In genomic region chr5:124574521-124575436, GRCh38 we compare ENCODE assay signal across 18 cellular contexts.
DNase-seq lines count a peak whose midpoint lies in the region; ATAC-seq and TF ChIP-seq lines count a peak whose summit lies in the region.
"Had no signal": no experiment of that assay in that cellular context is flagged by ENCODE, and none has a peak within 500 bp of the region (broad histone marks: within the 10 kb centered on the region; RNA-seq: fewer than 3 reads in every experiment).

No MANE protein-coding gene starts in this region.

- H4K20me1 ChIP-seq in GM23338 (replicated peaks; ENCODE audit: insufficient read depth), result no peaks in the 10 kb centered on the region

- no peaks in the 10 kb centered on the region for H3K9me2 ChIP-seq in GM23338 (ENCODE audit: insufficient read depth)

- no peak overlapping the region; the same call in 1 of the 2 replicates for H3K4me2 ChIP-seq in GM23338

- H3K27me3 Mint-ChIP-seq in stimulated activated memory B cell treated with anti-CD40 and anti-IgM and Interleukin-4, amounts not matched to agents 10 μg/mL and 1 μg/mL and 100 μg/mL, for 72 hours, result no peaks in the 10 kb centered on the region
- peaks cover 8% of the 10 kb centered on the region for H3K27me3 Mint-ChIP-seq in T-helper 17 cell
- peaks cover 4% of the 10 kb centered on the region for H3K27me3 Mint-ChIP-seq in GM23338 (ENCODE audit: insufficient read depth, low read depth, poor library complexity)

- H3K79me2 ChIP-seq in GM23338 (replicated peaks; ENCODE audit: insufficient read depth), result no peaks in the 10 kb centered on the region

- no peak overlapping the region for H2AFZ ChIP-seq in GM23338

- TF ChIP-seq CTCF in VCaP (conservative IDR thresholded peaks at IDR 0.05) (no peak), GM23338 (conservative IDR thresholded peaks at IDR 0.05; ENCODE audit: low read depth in 2 of 2) (no peak)

- no peak for ATAC-seq in stimulated activated memory B cell treated with anti-CD40 and anti-IgM and Interleukin-4, amounts not matched to agents 10 μg/mL and 1 μg/mL and 100 μg/mL, for 72 hours
- ATAC-seq in T-helper 17 cell (no peak), GM23338 (no peak)

- DNase-seq in putamen (ENCODE audit: low spot score) (peak; percentile 83), T-helper 17 cell (no peak), GM23338 (ENCODE audit: low spot score) (no peak)
- DNase-seq: activated CD4-positive, alpha-beta T cell treated with anti-CD3 and anti-CD28 coated beads, Interleukin-2, amount 10 ng/mL, durations not matched to agents 7 days and 5 days; activated CD8-positive, alpha-beta memory T cell treated with anti-CD3 and anti-CD28 coated beads, Interleukin-2, amount 50 U/mL, for 4 hours; activated gamma-delta T cell; CD8-positive, alpha-beta memory T cell; EL; immature natural killer cell; IMR-90; NCI-H187; stimulated activated CD4-positive, alpha-beta T cell treated with anti-CD3 and anti-CD28 coated beads, Interleukin-4, amount 100 ng/mL, for 24 hours; T-helper 1 cell had no signal

- H3F3A ChIP-seq in GM23338 (replicated peaks; ENCODE audit: low read depth), result no peaks in the 10 kb centered on the region

- H3K27ac ChIP-seq in HUES48 (ENCODE audit: low read depth, low read length), result peak overlapping the region; percentile 3
- H3K27ac ChIP-seq in VCaP, result peak overlapping the region; percentile 56
- peak overlapping the region; percentile 82 for H3K27ac ChIP-seq in layer of hippocampus (ENCODE audit: low read depth, low read length)
- H3K27ac ChIP-seq in GM23338 (ENCODE audit: low read depth), result no peak overlapping the region
- H3K27ac ChIP-seq: esophagus muscularis mucosa had no signal

- no peaks in the 10 kb centered on the region for H3K36me3 ChIP-seq in HUES48 (ENCODE audit: control insufficient read depth, insufficient read depth, low read length)
- no peaks in the 10 kb centered on the region for H3K36me3 ChIP-seq in GM23338 (ENCODE audit: insufficient read depth)
- H3K36me3 ChIP-seq: esophagus muscularis mucosa had no signal

- H3K9me3 ChIP-seq in HUES48 (ENCODE audit: control insufficient read depth, insufficient read depth, low read length), result no peaks in the 10 kb centered on the region
- H3K9me3 ChIP-seq in T-helper 17 cell (ENCODE audit: control insufficient read depth, low read length, poor library complexity, severe bottlenecking), result no peaks in the 10 kb centered on the region
- H3K9me3 ChIP-seq: esophagus muscularis mucosa had no signal

- peaks cover 55% of the 10 kb centered on the region for H3K4me1 ChIP-seq in HUES48 (ENCODE audit: control insufficient read depth, insufficient read depth, low read length)
- peaks cover 44% of the 10 kb centered on the region for H3K4me1 ChIP-seq in GM23338 (ENCODE audit: insufficient read depth)

- no peak overlapping the region for H3K4me3 ChIP-seq in HUES48 (ENCODE audit: low read depth, low read length)
- no peak overlapping the region for H3K4me3 ChIP-seq in GM23338
- H3K4me3 ChIP-seq: esophagus muscularis mucosa had no signal

- no peak overlapping the region for H3K9ac ChIP-seq in HUES48 (ENCODE audit: low read depth, low read length)

- H3K27ac Mint-ChIP-seq in stimulated activated memory B cell treated with anti-CD40 and anti-IgM and Interleukin-4, amounts not matched to agents 10 μg/mL and 1 μg/mL and 100 μg/mL, for 72 hours, result no peak overlapping the region
- H3K27ac Mint-ChIP-seq in T-helper 17 cell (no peak overlapping the region), GM23338 (no peak overlapping the region)
- H3K27ac Mint-ChIP-seq: activated CD4-positive, alpha-beta T cell treated with anti-CD3 and anti-CD28 coated beads, Interleukin-2, amount 10 ng/mL, durations not matched to agents 7 days and 5 days; CD8-positive, alpha-beta memory T cell; immature natural killer cell had no signal

- H3K27me3 ChIP-seq in HUES48 (ENCODE audit: control insufficient read depth, insufficient read depth, low read length) (no peaks in the 10 kb centered on the region), layer of hippocampus (ENCODE audit: control insufficient read depth, insufficient read depth, low read length) (no peaks in the 10 kb centered on the region), GM23338 (ENCODE audit: insufficient read depth) (no peaks in the 10 kb centered on the region)
- H3K27me3 ChIP-seq: esophagus muscularis mucosa had no signal

- no peaks in the 10 kb centered on the region for H3K9me3 Mint-ChIP-seq in stimulated activated memory B cell treated with anti-CD40 and anti-IgM and Interleukin-4, amounts not matched to agents 10 μg/mL and 1 μg/mL and 100 μg/mL, for 72 hours
- H3K9me3 Mint-ChIP-seq in GM23338, result no peaks in the 10 kb centered on the region
- H3K9me3 Mint-ChIP-seq: activated CD4-positive, alpha-beta T cell treated with anti-CD3 and anti-CD28 coated beads, Interleukin-2, amount 10 ng/mL, durations not matched to agents 7 days and 5 days had no signal

- H3K4me1 Mint-ChIP-seq in stimulated activated memory B cell treated with anti-CD40 and anti-IgM and Interleukin-4, amounts not matched to agents 10 μg/mL and 1 μg/mL and 100 μg/mL, for 72 hours, result peaks cover 19% of the 10 kb centered on the region
- H3K4me1 Mint-ChIP-seq in T-helper 17 cell (no peaks in the 10 kb centered on the region), GM23338 (peaks cover 47% of the 10 kb centered on the region)
- H3K4me1 Mint-ChIP-seq: CD8-positive, alpha-beta memory T cell had no signal

- no peaks in the 10 kb centered on the region for H3K36me3 Mint-ChIP-seq in stimulated activated memory B cell treated with anti-CD40 and anti-IgM and Interleukin-4, amounts not matched to agents 10 μg/mL and 1 μg/mL and 100 μg/mL, for 72 hours
- H3K36me3 Mint-ChIP-seq in T-helper 17 cell (ENCODE audit: low read depth), result no peaks in the 10 kb centered on the region
- peaks cover 2% of the 10 kb centered on the region; the same call in 2 of the 3 replicates for H3K36me3 Mint-ChIP-seq in GM23338 (ENCODE audit: low read depth)
- H3K36me3 Mint-ChIP-seq: CD8-positive, alpha-beta memory T cell had no signal

- H3K4me3 Mint-ChIP-seq in stimulated activated memory B cell treated with anti-CD40 and anti-IgM and Interleukin-4, amounts not matched to agents 10 μg/mL and 1 μg/mL and 100 μg/mL, for 72 hours, result no peak overlapping the region
- H3K4me3 Mint-ChIP-seq in T-helper 17 cell (no peak overlapping the region), GM23338 (no peak overlapping the region)
- H3K4me3 Mint-ChIP-seq: activated CD4-positive, alpha-beta T cell treated with anti-CD3 and anti-CD28 coated beads, Interleukin-2, amount 10 ng/mL, durations not matched to agents 7 days and 5 days; CD8-positive, alpha-beta memory T cell; immature natural killer cell had no signal

TF ChIP-seq in GM23338, 12 proteins besides CTCF, POLR2A, EP300 and RAD21 (continues in another document):
- TF ChIP-seq POLR2AphosphoS5 (IDR thresholded peaks at IDR 0.05; ENCODE audit: low read depth), result no peak
